9 cellular contexts compared by ENCODE assay signal in the genomic region with DNA sequence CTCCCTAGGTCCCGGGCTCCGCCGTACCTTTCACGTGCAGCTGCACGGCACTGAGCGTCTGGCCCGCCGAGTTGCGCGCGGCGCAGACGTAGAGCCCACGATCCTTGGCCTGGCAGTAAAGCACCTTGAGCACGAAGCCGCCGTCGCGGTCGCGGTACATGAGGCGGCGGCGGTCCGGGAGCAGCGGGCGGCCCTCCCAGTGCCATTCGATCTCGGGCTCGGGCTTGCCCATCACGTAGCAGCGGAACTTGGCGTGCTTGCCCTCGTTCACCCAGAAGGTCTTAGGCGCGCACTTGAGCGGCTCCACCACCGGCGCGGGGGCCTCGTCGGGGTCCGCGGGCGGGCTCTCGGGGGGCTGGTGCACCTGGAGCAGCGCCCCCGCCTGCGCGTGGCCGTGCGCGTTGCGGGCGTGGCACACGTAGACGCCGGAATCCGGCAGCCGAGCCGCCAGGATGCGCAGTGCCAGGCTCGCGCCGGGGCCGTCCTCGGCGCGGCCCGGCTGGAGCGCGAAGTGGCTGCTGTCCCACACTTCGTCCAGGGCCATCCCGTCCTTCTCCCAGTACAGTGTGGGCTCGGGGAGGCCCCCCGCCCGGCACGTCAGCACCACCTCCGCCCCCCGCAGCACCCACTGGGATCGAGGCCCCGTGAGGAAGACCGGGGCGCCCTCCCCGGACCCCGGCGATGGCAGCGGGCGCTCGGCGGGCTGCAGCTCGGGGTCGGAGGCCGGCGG. TPM values are rescaled to one million over a fixed set of nuclear protein-coding genes. Genes with fewer than 3 reads are reported as not detected.
DNase-seq lines count a peak whose midpoint lies in the region; ATAC-seq and TF ChIP-seq lines count a peak whose summit lies in the region.
"Had no signal": no experiment of that assay in that cellular context is flagged by ENCODE, and none has a peak within 500 bp of the region (broad histone marks: within the 10 kb centered on the region; RNA-seq: fewer than 3 reads in every experiment).

No MANE protein-coding gene starts in this region.

- POLR2A ChIA-PET in MCF 10A (lab: Yijun Ruan, JAX): interaction anchor here (0.5 to 2.8 kb wide), 8 partner anchors 13 to 118 kb away, joined by 3 to 49 read pairs (median 7); a partner anchor contains a TSS

- H3K9me3 ChIP-seq in HUES6 (ENCODE audit: control insufficient read depth, insufficient read depth, low read depth, low read length): peaks cover 7% of the 10 kb centered on the region; the same call in 1 of the 2 replicates

- peaks cover 7% of the 10 kb centered on the region for H3K4me1 Mint-ChIP-seq in MCF 10A (ENCODE audit: insufficient read depth, unreplicated experiment)
- H3K4me1 Mint-ChIP-seq in immature natural killer cell: peaks cover 0 to 6% of the 10 kb centered on the region in 2 donors
- H3K4me1 Mint-ChIP-seq in stimulated activated naive B cell treated with anti-CD40 and anti-IgM and Interleukin-4, amounts not matched to agents 10 μg/mL and 1 μg/mL and 100 μg/mL, for 72 hours: peaks cover 0 to 7% of the 10 kb centered on the region in 2 donors

- H3K36me3 Mint-ChIP-seq in MCF 10A (ENCODE audit: insufficient read depth, unreplicated experiment) (peaks cover 19% of the 10 kb centered on the region), immature natural killer cell (no peaks in the 10 kb centered on the region)
- no peaks in the 10 kb centered on the region for H3K36me3 Mint-ChIP-seq in stimulated activated naive B cell treated with anti-CD40 and anti-IgM and Interleukin-4, amounts not matched to agents 10 μg/mL and 1 μg/mL and 100 μg/mL, for 72 hours

- intact Hi-C loops in MCF 10A (cut with micrococcal nuclease): loop anchor here (1.0 kb wide), 1 partner anchor 119 kb away; no protein-coding TSS in a partner anchor

- H3K9me3 Mint-ChIP-seq in MCF 10A (ENCODE audit: unreplicated experiment): no peaks in the 10 kb centered on the region
- peaks cover 0 to 2% (median 0%) of the 10 kb centered on the region in 6 donors for H3K9me3 Mint-ChIP-seq in immature natural killer cell
- H3K9me3 Mint-ChIP-seq in stimulated activated naive B cell treated with anti-CD40 and anti-IgM and Interleukin-4, amounts not matched to agents 10 μg/mL and 1 μg/mL and 100 μg/mL, for 72 hours: no peaks in the 10 kb centered on the region

- ATAC-seq in stimulated activated naive B cell treated with anti-CD40 and anti-IgM and Interleukin-4, amounts not matched to agents 10 μg/mL and 1 μg/mL and 100 μg/mL, for 72 hours (replicated peaks): peak; percentile 18 to 28

- H3K27ac Mint-ChIP-seq in MCF 10A (ENCODE audit: low read depth, unreplicated experiment) (no peak overlapping the region), immature natural killer cell (no peak overlapping the region)
- no peak overlapping the region for H3K27ac Mint-ChIP-seq in stimulated activated naive B cell treated with anti-CD40 and anti-IgM and Interleukin-4, amounts not matched to agents 10 μg/mL and 1 μg/mL and 100 μg/mL, for 72 hours

- peaks cover 31% of the 10 kb centered on the region for H3K36me3 ChIP-seq in HUES6 (ENCODE audit: control insufficient read depth, insufficient read depth, low read length)

- peak overlapping the region; percentile 92 for H3K9ac ChIP-seq in HUES6 (ENCODE audit: low read length)

- H3K27me3 Mint-ChIP-seq in MCF 10A (ENCODE audit: insufficient read depth, unreplicated experiment) (no peaks in the 10 kb centered on the region), immature natural killer cell (ENCODE audit: low read depth in 3 of 3) (peaks cover 3 to 25% (median 14%) of the 10 kb centered on the region in 3 donors)
- peaks cover 57 to 76% of the 10 kb centered on the region in 2 donors for H3K27me3 Mint-ChIP-seq in stimulated activated naive B cell treated with anti-CD40 and anti-IgM and Interleukin-4, amounts not matched to agents 10 μg/mL and 1 μg/mL and 100 μg/mL, for 72 hours

- TF ChIP-seq CTCF in AG10803 (conservative IDR thresholded peaks at IDR 0.05; ENCODE audit: low read length): no peak
- no peak for TF ChIP-seq CTCF in MCF 10A (IDR thresholded peaks at IDR 0.05; ENCODE audit: unreplicated experiment)

- H3K27me3 ChIP-seq in HUES6 (ENCODE audit: control insufficient read depth, insufficient read depth, low read length): peaks cover 13% of the 10 kb centered on the region; the same call in 1 of the 2 replicates

- H3K4me3 ChIP-seq in AG10803 (ENCODE audit: low read length) (peak overlapping the region; percentile 68), HUES6 (ENCODE audit: low read depth, low read length) (peak overlapping the region; percentile 77)

- DNase-seq in AG10803 (ENCODE audit: low read depth) (peak; percentile 35), MCF 10A (ENCODE audit: unreplicated experiment) (peak; percentile 40), immature natural killer cell (no peak), epidermal melanocyte (ENCODE audit: insufficient read length, low spot score) (no peak), amniotic stem cell (lab: John Stamatoyannopoulos, UW) (no peak), T-helper 2 cell (no peak)
- no peak for DNase-seq in stimulated activated naive B cell treated with anti-CD40 and anti-IgM and Interleukin-4, amounts not matched to agents 10 μg/mL and 1 μg/mL and 100 μg/mL, for 72 hours

- peaks cover 44% of the 10 kb centered on the region for H3K4me1 ChIP-seq in HUES6 (ENCODE audit: control insufficient read depth, insufficient read depth, low read length)

- no TSS peak for BruUV-seq in MCF 10A (replicated peaks; lab: Mats Ljungman, UMichigan)

- H3K4me3 Mint-ChIP-seq in MCF 10A (ENCODE audit: unreplicated experiment): peak overlapping the region; percentile 49
- peak overlapping the region in 4 of 5 donors; percentile 40 to 50 (median 44) for H3K4me3 Mint-ChIP-seq in immature natural killer cell
- peak overlapping the region; percentile 29 to 55 for H3K4me3 Mint-ChIP-seq in stimulated activated naive B cell treated with anti-CD40 and anti-IgM and Interleukin-4, amounts not matched to agents 10 μg/mL and 1 μg/mL and 100 μg/mL, for 72 hours

- CTCF ChIA-PET in MCF 10A (lab: Yijun Ruan, JAX): interaction anchor here (0.6 to 2.3 kb wide), 5 partner anchors 10 to 166 kb away, joined by 3 to 23 read pairs (median 4); no protein-coding TSS in a partner anchor

- peak overlapping the region; percentile 4; the same call in 1 of the 2 replicates for H3K27ac ChIP-seq in HUES6 (ENCODE audit: low read depth, low read length)

RNA-seq across cellular contexts. Expression of a gene that starts 1.0 kb away (rescaled TPM):
- total RNA-seq in MCF 10A (2022): 29.0 and 29.8 TPM in 2 replicates
- under 1 TPM in 1 of 3 donors, not detected in 2; 0.53 TPM for polyA plus RNA-seq in immature natural killer cell

RNA-seq across cellular contexts. Expression of a gene that starts 1.8 kb away (rescaled TPM):
- total RNA-seq in MCF 10A (2022): 1.2 and 2.2 TPM in 2 replicates
- polyA plus RNA-seq in immature natural killer cell: not detected
- total RNA-seq: glomerular endothelial cell had no signal

RNA-seq across cellular contexts. Expression of a gene that starts 26.5 kb away (rescaled TPM):
- 5.3 and 6.3 TPM in 2 replicates for total RNA-seq in MCF 10A (2022)
- under 1 TPM in 1 of 3 donors, not detected in 2; 0.44 TPM for polyA plus RNA-seq in immature natural killer cell

RNA-seq across cellular contexts. Expression of a gene that starts 26.8 kb away (rescaled TPM):
- 81.2 and 105 TPM in 2 replicates for total RNA-seq in MCF 10A (2022)
- 10 to 100 TPM in 2 of 3 donors, 1 to 10 TPM in 1; 6.1 to 20.8 (median 18.6) TPM for polyA plus RNA-seq in immature natural killer cell

RNA-seq across cellular contexts. Expression of a gene that starts 27.3 kb away (rescaled TPM):
- 24.2 and 26.5 TPM in 2 replicates for total RNA-seq in MCF 10A (2022)
- polyA plus RNA-seq in immature natural killer cell: 10 to 100 TPM; 12.6 to 18.4 (median 16.6) TPM

Comparison
In these comparisons a context has a peak if more than half of its experiments do, and no peak if none do; other contexts are left out.
1. DNase-seq: peak in AG10803 (single experiment) and MCF 10A (single experiment); none in immature natural killer cell (0 of 3), stimulated activated naive B cell treated with anti-CD40 and anti-IgM and Interleukin-4, amounts not matched to agents 10 μg/mL and 1 μg/mL and 100 μg/mL, for 72 hours (single experiment), epidermal melanocyte (single experiment), amniotic stem cell (single experiment) and T-helper 2 cell (0 of 5).
2. Peak in every context shown above with its lines, with median percentiles within 50 percentile points of each other: H3K4me3 Mint-ChIP-seq.